In the genomic region with DNA sequence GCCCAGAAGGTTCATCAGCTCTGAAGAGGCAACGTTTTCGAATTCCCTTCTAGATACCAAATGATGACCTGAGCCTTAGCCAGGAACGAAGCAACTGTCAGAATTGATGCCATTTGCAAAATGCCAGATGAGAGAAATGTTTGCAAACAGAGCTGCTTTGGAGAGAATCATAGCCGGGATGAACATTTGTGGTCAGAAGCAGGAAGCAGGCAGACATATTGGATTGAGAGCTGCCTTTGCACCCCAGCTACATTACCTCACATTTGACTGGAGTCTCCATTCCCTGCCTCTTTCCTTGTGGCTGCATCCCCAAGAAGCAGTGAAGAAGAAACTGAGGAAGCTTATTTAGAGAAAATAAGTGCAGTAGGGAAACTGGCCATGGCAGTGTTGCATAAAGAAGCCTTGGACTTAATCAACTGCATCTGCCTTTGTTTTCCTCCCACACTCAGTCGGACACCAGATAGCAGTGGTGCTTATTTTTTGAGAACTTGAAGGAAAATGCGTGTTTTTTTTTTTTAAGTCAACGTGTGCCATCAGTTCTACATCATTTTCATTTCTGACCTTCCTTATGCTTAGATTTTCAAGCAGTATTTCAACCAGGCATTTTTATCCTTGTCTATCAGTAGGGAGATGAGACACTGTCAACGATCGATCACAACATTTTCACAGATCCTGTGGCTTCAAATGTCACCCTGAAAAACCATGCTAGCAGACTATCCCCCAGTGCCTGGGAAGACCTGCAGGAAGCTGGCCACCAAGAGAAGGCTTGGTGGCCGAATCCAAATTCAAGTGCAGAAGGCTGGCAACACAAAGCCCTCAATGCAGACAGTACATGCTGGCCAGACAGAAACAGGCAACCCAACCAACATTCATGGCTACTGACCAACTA, we compare ENCODE assay signal across 24 cellular contexts.
DNase-seq lines count a peak whose midpoint lies in the region; ATAC-seq and TF ChIP-seq lines count a peak whose summit lies in the region.
"Had no signal": no experiment of that assay in that cellular context is flagged by ENCODE, and none has a peak within 500 bp of the region (broad histone marks: within the 10 kb centered on the region; RNA-seq: fewer than 3 reads in every experiment).

No MANE protein-coding gene starts in this region.

- no peaks in the 10 kb centered on the region for H3K9me3 ChIP-seq in PC-3 (ENCODE audit: low read length)
- no peaks in the 10 kb centered on the region for H3K9me3 ChIP-seq in upper lobe of right lung
- H3K9me3 ChIP-seq in WERI-Rb-1 (ENCODE audit: severe bottlenecking): peaks cover 5% of the 10 kb centered on the region
- H3K9me3 ChIP-seq in ascending aorta: no peaks in the 10 kb centered on the region
- H3K9me3 ChIP-seq: A549, gastrocnemius medialis, tibial nerve had no signal

- TF ChIP-seq CTCF in PC-3 (conservative IDR thresholded peaks at IDR 0.05; ENCODE audit: low read depth, low read length): no peak
- TF ChIP-seq CTCF in fibroblast of villous mesenchyme (IDR thresholded peaks at IDR 0.05; ENCODE audit: insufficient read depth, low read depth, low read length): no peak
- TF ChIP-seq CTCF in upper lobe of right lung (IDR thresholded peaks at IDR 0.05): no peak
- TF ChIP-seq CTCF in WERI-Rb-1 (IDR thresholded peaks at IDR 0.05; ENCODE audit: low read depth, low read length): no peak
- TF ChIP-seq CTCF in ascending aorta (IDR thresholded peaks at IDR 0.05): no peak

- peaks cover 22% of the 10 kb centered on the region for H3K9me3 Mint-ChIP-seq in activated T-cell treated with anti-CD3 and anti-CD28 coated beads, Interleukin-2, amount 50 U/mL, for 24 hours
- peaks cover 7% of the 10 kb centered on the region for H3K9me3 Mint-ChIP-seq in activated T-cell treated with anti-CD3 and anti-CD28 coated beads, Interleukin-2, amount 50 U/mL, for 4 hours

- H3K4me1 Mint-ChIP-seq in activated T-cell treated with anti-CD3 and anti-CD28 coated beads, Interleukin-2, amount 50 U/mL, for 24 hours (ENCODE audit: low read depth): peaks cover 47% of the 10 kb centered on the region
- H3K4me1 Mint-ChIP-seq in activated T-cell treated with anti-CD3 and anti-CD28 coated beads, Interleukin-2, amount 50 U/mL, for 4 hours (ENCODE audit: low read depth): peaks cover 32% of the 10 kb centered on the region

- H3K27me3 Mint-ChIP-seq in activated T-cell treated with anti-CD3 and anti-CD28 coated beads, Interleukin-2, amount 50 U/mL, for 24 hours: no peaks in the 10 kb centered on the region
- no peaks in the 10 kb centered on the region for H3K27me3 Mint-ChIP-seq in activated T-cell treated with anti-CD3 and anti-CD28 coated beads, Interleukin-2, amount 50 U/mL, for 4 hours (ENCODE audit: low read depth)
- H3K27me3 Mint-ChIP-seq: activated naive CD4-positive, alpha-beta T cell treated with anti-CD3 and anti-CD28 coated beads, Interleukin-2, amount 50 U/mL, for 24 hours had no signal

- peaks cover 32% of the 10 kb centered on the region for H3K4me1 ChIP-seq in PC-3 (ENCODE audit: insufficient read depth, low read length)
- H3K4me1 ChIP-seq in upper lobe of right lung: no peaks in the 10 kb centered on the region
- peaks cover 0 to 3% of the 10 kb centered on the region in 2 donors for H3K4me1 ChIP-seq in ascending aorta
- H3K4me1 ChIP-seq: BLaER1 had no signal

- H3K4me3 ChIP-seq in PC-3 (ENCODE audit: low read length) (no peak overlapping the region), fibroblast of villous mesenchyme (ENCODE audit: low read depth, low read length) (no peak overlapping the region), upper lobe of right lung (no peak overlapping the region), WERI-Rb-1 (ENCODE audit: low read depth, low read length) (no peak overlapping the region), ascending aorta (no peak overlapping the region)
- H3K4me3 ChIP-seq: A549, BLaER1, gastrocnemius medialis, tibial nerve had no signal

- intact Hi-C loops in PC-3 (cut with micrococcal nuclease) (no loop called here), upper lobe of right lung (cut with DNase I) (no loop called here), ascending aorta (cut with DNase I) (no loop called here)

- H3K27me3 ChIP-seq in PC-3 (ENCODE audit: low read length) (no peaks in the 10 kb centered on the region), upper lobe of right lung (no peaks in the 10 kb centered on the region), WERI-Rb-1 (ENCODE audit: insufficient read depth, low read depth, severe bottlenecking) (no peaks in the 10 kb centered on the region), ascending aorta (no peaks in the 10 kb centered on the region)
- H3K27me3 ChIP-seq: BLaER1, gastrocnemius medialis, tibial nerve had no signal

- H3K9ac ChIP-seq in PC-3 (ENCODE audit: low read length): peak overlapping the region; percentile 78
- H3K9ac ChIP-seq: BLaER1 had no signal

- no peak overlapping the region for H3K4me2 ChIP-seq in PC-3 (ENCODE audit: low read length)
- H3K4me2 ChIP-seq: A549, BLaER1 had no signal

- no peaks in the 10 kb centered on the region for H4K20me1 ChIP-seq in PC-3 (ENCODE audit: low read length)
- H4K20me1 ChIP-seq: BLaER1 had no signal

- H3F3A ChIP-seq in PC-3 (ENCODE audit: low read length, unreplicated experiment): no peaks in the 10 kb centered on the region

- peak overlapping the region; percentile 95 for H3K27ac ChIP-seq in PC-3 (ENCODE audit: low read length)
- H3K27ac ChIP-seq in upper lobe of right lung: no peak overlapping the region
- H3K27ac ChIP-seq in WERI-Rb-1: no peak overlapping the region
- H3K27ac ChIP-seq in ascending aorta: no peak overlapping the region
- H3K27ac ChIP-seq: A549, BLaER1 had no signal

- POLR2A ChIA-PET in PC-3 (lab: Charles Lee; ENCODE audit: unreplicated experiment): no interaction called here

- H2AFZ ChIP-seq in PC-3 (ENCODE audit: low read length): no peak overlapping the region

- H3K36me3 Mint-ChIP-seq in activated T-cell treated with anti-CD3 and anti-CD28 coated beads, Interleukin-2, amount 50 U/mL, for 24 hours (ENCODE audit: low read depth): peaks cover 7% of the 10 kb centered on the region
- H3K36me3 Mint-ChIP-seq in activated T-cell treated with anti-CD3 and anti-CD28 coated beads, Interleukin-2, amount 50 U/mL, for 4 hours (ENCODE audit: insufficient read depth): no peaks in the 10 kb centered on the region
- H3K36me3 Mint-ChIP-seq: activated naive CD4-positive, alpha-beta T cell treated with anti-CD3 and anti-CD28 coated beads, Interleukin-2, amount 50 U/mL, for 24 hours had no signal

- H3K79me2 ChIP-seq in PC-3 (ENCODE audit: low read length): no peaks in the 10 kb centered on the region

- peak overlapping the region; percentile 33 for H3K27ac Mint-ChIP-seq in activated T-cell treated with anti-CD3 and anti-CD28 coated beads, Interleukin-2, amount 50 U/mL, for 24 hours
- H3K27ac Mint-ChIP-seq: activated naive CD4-positive, alpha-beta T cell treated with anti-CD3 and anti-CD28 coated beads, Interleukin-2, amount 50 U/mL, for 24 hours; activated T-helper 1 cell treated with anti-CD3 and anti-CD28 coated beads, Interleukin-12 subunit alpha, Interleukin-12 subunit beta, Interleukin-2, Interleukin-4 antibody, amounts not matched to agents 30 ng/mL and 10 ng/mL and 1 ng/mL, durations not matched to agents 14 hours and 24 hours and 36 hours had no signal

- BruUV-seq in PC-3 (replicated peaks; lab: Mats Ljungman, UMichigan): no TSS peak

- H3K4me3 Mint-ChIP-seq in activated T-cell treated with anti-CD3 and anti-CD28 coated beads, Interleukin-2, amount 50 U/mL, for 24 hours: no peak overlapping the region
- no peak overlapping the region for H3K4me3 Mint-ChIP-seq in activated T-cell treated with anti-CD3 and anti-CD28 coated beads, Interleukin-2, amount 50 U/mL, for 4 hours
- H3K4me3 Mint-ChIP-seq: activated naive CD4-positive, alpha-beta T cell treated with anti-CD3 and anti-CD28 coated beads, Interleukin-2, amount 50 U/mL, for 24 hours; activated T-helper 1 cell treated with anti-CD3 and anti-CD28 coated beads, Interleukin-12 subunit alpha, Interleukin-12 subunit beta, Interleukin-2, Interleukin-4 antibody, amounts not matched to agents 30 ng/mL and 10 ng/mL and 1 ng/mL, durations not matched to agents 14 hours and 24 hours and 36 hours had no signal

- H3K9me2 ChIP-seq in PC-3 (replicated peaks; ENCODE audit: low read length): no peaks in the 10 kb centered on the region

- no peaks in the 10 kb centered on the region for H3K36me3 ChIP-seq in PC-3 (ENCODE audit: low read depth, low read length)
- no peaks in the 10 kb centered on the region for H3K36me3 ChIP-seq in upper lobe of right lung
- H3K36me3 ChIP-seq in WERI-Rb-1: no peaks in the 10 kb centered on the region
- H3K36me3 ChIP-seq in ascending aorta: no peaks in the 10 kb centered on the region
- H3K36me3 ChIP-seq: BLaER1, gastrocnemius medialis, tibial nerve had no signal

- ATAC-seq in activated T-cell treated with anti-CD3 and anti-CD28 coated beads, Interleukin-2, amount 50 U/mL, for 4 hours: no peak
- ATAC-seq in PC-3: no peak
- ATAC-seq in upper lobe of right lung: peak; percentile 30
- ATAC-seq: A549; gastrocnemius medialis; stimulated activated naive CD8-positive, alpha-beta T cell treated with anti-CD3 and anti-CD28 coated beads, Interleukin-15, Interleukin-2, amounts not matched to agents 100 U/mL and 50 U/mL, for 24 hours had no signal

- CTCF ChIA-PET in PC-3 (lab: Charles Lee): no interaction called here

- DNase-seq in activated T-cell treated with anti-CD3 and anti-CD28 coated beads, Interleukin-2, amount 50 U/mL, for 24 hours: no peak
- no peak for DNase-seq in activated T-cell treated with anti-CD3 and anti-CD28 coated beads, Interleukin-2, amount 50 U/mL, for 4 hours
- DNase-seq in PC-3 (no peak), fibroblast of villous mesenchyme (ENCODE audit: low read depth) (peak; percentile 52), upper lobe of right lung (no peak), DMS53 treated with DMSO at 0.1 percent for 48 hours (lab: John Stamatoyannopoulos, UW; ENCODE audit: unreplicated experiment) (no peak), WERI-Rb-1 (no peak), ascending aorta (ENCODE audit: low spot score in 2 of 2) (no peak)
- DNase-seq: activated CD4-positive, CD25-positive, alpha-beta regulatory T cell treated with anti-CD3 and anti-CD28 coated beads, Interleukin-2, amount 50 U/mL, for 72 hours; aorta; Calu3; cerebellar nuclear complex; gastrocnemius medialis; NCI-H1694; NCI-H2171 treated with DMSO at 0.1 percent for 48 hours; NCI-H526 treated with DMSO at 0.1 percent for 48 hours; occipital lobe; stimulated activated CD4-positive, alpha-beta T cell treated with anti-CD3 and anti-CD28 coated beads, Interleukin-4, amount 100 ng/mL, for 1 hour; stimulated activated naive CD8-positive, alpha-beta T cell treated with anti-CD3 and anti-CD28 coated beads, Interleukin-15, Interleukin-2, amounts not matched to agents 100 U/mL and 50 U/mL, for 24 hours had no signal
